Comparison of ENCODE assay signal across 23 cellular contexts in genomic region chr14:92887157-92887556, GRCh38. TPM values are rescaled to one million over a fixed set of nuclear protein-coding genes. Genes with fewer than 3 reads are reported as not detected.
"Had no signal": no experiment of that assay in that cellular context is flagged by ENCODE, and none has a peak within 500 bp of the region (broad histone marks: within the 10 kb centered on the region; RNA-seq: fewer than 3 reads in every experiment).

No MANE protein-coding gene starts in this region.

- DNase-seq: Karpas-422, MM.1S, MV-4-11, NCI-H1417 treated with DMSO at 0.1 percent for 48 hours, NCI-H1694 treated with DMSO at 0.1 percent for 48 hours, NCI-H2029, NCI-H2171 treated with DMSO at 0.1 percent for 48 hours, NCI-H2227 treated with DMSO at 0.1 percent for 48 hours, NCI-H446, NCI-H510A treated with DMSO at 0.1 percent for 48 hours, NCI-H526 treated with DMSO at 0.1 percent for 48 hours, NCI-H774, OCI-M1, PC-3, Peyer's patch, Right ventricle myocardium superior, RPMI8226, SHP77 treated with DMSO at 0.1 percent for 48 hours, SW 1271 had no signal

- H3K27ac ChIP-seq: KMS-11, Peyer's patch, SJSA1 had no signal

- H3K36me3 ChIP-seq: Peyer's patch, SJSA1 had no signal

- ATAC-seq: PC-3 had no signal

- H3K9me3 ChIP-seq: Peyer's patch, SJSA1, SK-N-SH had no signal

- H3K9ac ChIP-seq: KMS-11, SK-N-SH had no signal

- H3K4me2 ChIP-seq: KMS-11, SK-N-SH had no signal

- H3K4me3 ChIP-seq: Peyer's patch, SJSA1 had no signal

- H3K27me3 ChIP-seq: Peyer's patch, SJSA1 had no signal

- H3K4me1 ChIP-seq: Peyer's patch, SJSA1 had no signal

RNA-seq across cellular contexts. Expression of gene CHGA, which starts 35.8 kb away (rescaled TPM):
- total RNA-seq: LHCN-M2, PC-3, Right ventricle myocardium superior, SJSA1 had no signal
